In genomic region chr1:235342471-235342870, GRCh38 we compare ENCODE assay signal across 19 cellular contexts.
"Had no signal": no experiment of that assay in that cellular context is flagged by ENCODE, and none has a peak within 500 bp of the region (broad histone marks: within the 10 kb centered on the region; RNA-seq: fewer than 3 reads in every experiment).

No MANE protein-coding gene starts in this region.

- DNase-seq: activated CD4-positive, alpha-beta T cell treated with anti-CD3 and anti-CD28 coated beads, Interleukin-2, amount 50 U/mL, for 1 hour; activated CD4-positive, CD25-positive, alpha-beta regulatory T cell treated with anti-CD3 and anti-CD28 coated beads, Interleukin-2, amount 50 U/mL, for 72 hours; activated gamma-delta T cell; central memory CD4-positive, alpha-beta T cell; dermis blood vessel endothelial cell; effector memory CD4-positive, alpha-beta T cell; gastrocnemius medialis; hypothalamus; left ventricle myocardium inferior; natural killer cell; ovary; stimulated activated naive CD8-positive, alpha-beta T cell treated with anti-CD3 and anti-CD28 coated beads, Interleukin-15, amount 100 ng/mL, for 72 hours; tibial artery had no signal

- H3K27me3 ChIP-seq: esophagus muscularis mucosa, gastrocnemius medialis, ovary, tibial artery had no signal

- H3K4me3 Mint-ChIP-seq: activated naive CD4-positive, alpha-beta T cell treated with anti-CD3 and anti-CD28 coated beads, Interleukin-2, amount 50 U/mL, for 24 hours; activated T-helper 1 cell treated with anti-CD3 and anti-CD28 coated beads, Interleukin-12 subunit alpha, Interleukin-12 subunit beta, Interleukin-2, Interleukin-4 antibody, amounts not matched to agents 30 ng/mL and 10 ng/mL and 1 ng/mL, durations not matched to agents 14 hours and 24 hours and 36 hours; natural killer cell; stimulated activated naive CD8-positive, alpha-beta T cell treated with anti-CD3 and anti-CD28 coated beads, Interleukin-15, amount 100 ng/mL, for 72 hours had no signal

- H3K4me1 ChIP-seq: gastrocnemius medialis, prostate gland, tibial artery had no signal

- H3K9me3 ChIP-seq: esophagus muscularis mucosa, gastrocnemius medialis, left ventricle myocardium inferior, ovary, prostate gland, tibial artery had no signal

- FAIRE-seq: astrocyte had no signal

- H3K4me1 Mint-ChIP-seq: natural killer cell had no signal

- H3K27ac ChIP-seq: esophagus muscularis mucosa, gastrocnemius medialis, left ventricle myocardium inferior, ovary, prostate gland, tibial artery, VCaP had no signal

- H3K27me3 Mint-ChIP-seq: activated naive CD4-positive, alpha-beta T cell treated with anti-CD3 and anti-CD28 coated beads, Interleukin-2, amount 50 U/mL, for 24 hours; stimulated activated naive CD8-positive, alpha-beta T cell treated with anti-CD3 and anti-CD28 coated beads, Interleukin-15, amount 100 ng/mL, for 72 hours had no signal

- H3K4me3 ChIP-seq: esophagus muscularis mucosa, gastrocnemius medialis, left ventricle myocardium inferior, ovary, prostate gland, tibial artery had no signal

- H3K9me3 Mint-ChIP-seq: activated naive CD4-positive, alpha-beta T cell treated with anti-CD3 and anti-CD28 coated beads, Interleukin-2, amount 50 U/mL, for 24 hours; activated T-helper 1 cell treated with anti-CD3 and anti-CD28 coated beads, Interleukin-12 subunit alpha, Interleukin-12 subunit beta, Interleukin-2, Interleukin-4 antibody, amounts not matched to agents 30 ng/mL and 10 ng/mL and 1 ng/mL, durations not matched to agents 14 hours and 24 hours and 36 hours; natural killer cell; stimulated activated naive CD8-positive, alpha-beta T cell treated with anti-CD3 and anti-CD28 coated beads, Interleukin-15, amount 100 ng/mL, for 72 hours had no signal

- H3K27ac Mint-ChIP-seq: activated naive CD4-positive, alpha-beta T cell treated with anti-CD3 and anti-CD28 coated beads, Interleukin-2, amount 50 U/mL, for 24 hours; stimulated activated naive CD8-positive, alpha-beta T cell treated with anti-CD3 and anti-CD28 coated beads, Interleukin-15, amount 100 ng/mL, for 72 hours had no signal

- ATAC-seq: gastrocnemius medialis; natural killer cell; stimulated activated naive CD8-positive, alpha-beta T cell treated with anti-CD3 and anti-CD28 coated beads, Interleukin-15, amount 100 ng/mL, for 72 hours had no signal

- H3K36me3 ChIP-seq: ovary, prostate gland had no signal
